In genomic region chr1:36385410-36386261, GRCh38 we compare ENCODE assay signal across 8 cellular contexts. TPM values are rescaled to one million over a fixed set of nuclear protein-coding genes. Genes with fewer than 3 reads are reported as not detected.
DNase-seq lines count a peak whose midpoint lies in the region; ATAC-seq and TF ChIP-seq lines count a peak whose summit lies in the region.

STK40 (minus strand) TSS chr1:36385924; CDS start chr1:36361332, 24,592 bp downstream.

- no peaks in the 10 kb centered on the region for H3K27me3 Mint-ChIP-seq in CD4-positive, alpha-beta T cell

- no peaks in the 10 kb centered on the region for H3K9me3 ChIP-seq in CD4-positive, alpha-beta T cell (ENCODE audit: control insufficient read depth, low read length)
- H3K9me3 ChIP-seq in lung (ENCODE audit: control insufficient read depth in 2 of 2, insufficient read depth in 1 of 2, low read length in 1 of 2) = no peaks in the 10 kb centered on the region

- peaks cover 0 to under 1% of the 10 kb centered on the region in 2 donors for H3K36me3 ChIP-seq in lung (ENCODE audit: control insufficient read depth in 2 of 2, insufficient read depth in 2 of 2, low read length in 2 of 2)

- peak within 1 kb of the TSS; percentile 89 for H3K4me3 Mint-ChIP-seq in CD4-positive, alpha-beta T cell

- CTCF ChIA-PET in CD4-positive, alpha-beta T cell (lab: Charles Lee) = interaction anchor here (0.6 to 2.3 kb wide), 11 partner anchors 12 to 236 kb away, joined by 4 to 18 read pairs (median 6); partner anchors contain the start of genes LSM10, SH3D21 and TRAPPC3

- H3K27me3 ChIP-seq in CD4-positive, alpha-beta T cell (ENCODE audit: control insufficient read depth, insufficient read depth, low read length) = no peaks in the 10 kb centered on the region
- no peaks in the 10 kb centered on the region for H3K27me3 ChIP-seq in lung (ENCODE audit: control insufficient read depth, insufficient read depth)

- WGBS in lung, 2 donors = 1% methylated on average over 50 to 82 of the region's 82 CpGs

- POLR2A ChIA-PET in CD4-positive, alpha-beta T cell (lab: Charles Lee) = interaction anchor here (0.7 to 5.1 kb wide), 18 partner anchors 11 to 237 kb away, joined by 3 to 58 read pairs (median 6); partner anchors contain the start of genes LSM10, MRPS15, OSCP1 and SH3D21

- peak; percentile 97 to 99 (median 98) for DNase-seq in CD4-positive, alpha-beta T cell
- DNase-seq in HS-27A (ENCODE audit: low read depth) (peak; percentile 99), NK-92 (lab: John Stamatoyannopoulos, UW; ENCODE audit: unreplicated experiment) (peak; percentile 89), lung (ENCODE audit: low spot score) (peak; percentile 98)
- peak; percentile 98 for DNase-seq in activated CD8-positive, alpha-beta memory T cell treated with anti-CD3 and anti-CD28 coated beads for 24 hours
- peak; percentile 97 for DNase-seq in effector CD8-positive, alpha-beta T cell (lab: John Stamatoyannopoulos, UW)
- DNase-seq in stimulated activated CD4-positive, alpha-beta T cell treated with anti-CD3 and anti-CD28 coated beads, TNF-alpha, amount 100 ng/mL, for 4 hours (ENCODE audit: low read depth in 3 of 3) = peak; percentile 94 to 98 (median 97)

- H3K4me1 Mint-ChIP-seq in CD4-positive, alpha-beta T cell (ENCODE audit: low read depth) = peaks cover 59% of the 10 kb centered on the region

- H3K4me3 ChIP-seq in lung = peak within 1 kb of the TSS; percentile 87

- peaks cover 18 to 19% of the 10 kb centered on the region in 2 donors for H3K4me1 ChIP-seq in lung (ENCODE audit: control insufficient read depth in 2 of 2, insufficient read depth in 2 of 2, low read length in 2 of 2)

- ATAC-seq in CD4-positive, alpha-beta T cell (ENCODE audit: poor library complexity) = peak; percentile 84
- ATAC-seq in GM19467 (IDR thresholded peaks at IDR 0.05; ENCODE audit: unreplicated experiment) (peak; percentile 78), lung (ENCODE audit: insufficient read depth, low FRiP score) (peak; percentile 86)

- intact Hi-C loops in CD4-positive, alpha-beta T cell (cut with DNase I, micrococcal nuclease) = loop anchor here (1.0 to 5.0 kb wide), 7 partner anchors 12 to 298 kb away; partner anchors contain the start of genes LSM10 (in 2 of the 2), ADPRS (in 1 of the 2), THRAP3 (in 1 of the 2) and TRAPPC3 (in 1 of the 2)

- peak within 1 kb of the TSS; percentile 92 for H3K27ac ChIP-seq in CD4-positive, alpha-beta T cell (ENCODE audit: low read depth, low read length)
- H3K27ac ChIP-seq in lung (ENCODE audit: low read depth in 1 of 2, low read length in 1 of 2) = peak within 1 kb of the TSS; percentile 97 to 99

- no peak for TF ChIP-seq CTCF in CD4-positive, alpha-beta T cell (IDR thresholded peaks at IDR 0.05)
- TF ChIP-seq CTCF in lung (IDR thresholded peaks at IDR 0.05; ENCODE audit: control extremely low read depth, extremely low read depth) = no peak

- peak within 1 kb of the TSS; percentile 98 for H3K27ac Mint-ChIP-seq in CD4-positive, alpha-beta T cell

- no peaks in the 10 kb centered on the region for H3K9me3 Mint-ChIP-seq in CD4-positive, alpha-beta T cell

- peaks cover 42% of the 10 kb centered on the region for H3K36me3 Mint-ChIP-seq in CD4-positive, alpha-beta T cell (ENCODE audit: low read depth)

RNA-seq across cellular contexts. Expression of gene STK40, which starts in this region (rescaled TPM):
- 10 to 100 TPM; 17.8 to 20.7 TPM for total RNA-seq in CD4-positive, alpha-beta T cell
- total RNA-seq in lung = 10 to 100 TPM; 25.4 to 82.9 TPM
- 10 to 100 TPM; 26.0 to 71.3 TPM for polyA plus RNA-seq in lung

Comparison
In these comparisons a context has a peak if more than half of its experiments do, and no peak if none do; other contexts are left out.
1. Peak in every context shown above with its lines: DNase-seq, ATAC-seq, H3K4me3 ChIP-seq and H3K27ac ChIP-seq.